Comparison of ENCODE assay signal across 8 cellular contexts in the genomic region with DNA sequence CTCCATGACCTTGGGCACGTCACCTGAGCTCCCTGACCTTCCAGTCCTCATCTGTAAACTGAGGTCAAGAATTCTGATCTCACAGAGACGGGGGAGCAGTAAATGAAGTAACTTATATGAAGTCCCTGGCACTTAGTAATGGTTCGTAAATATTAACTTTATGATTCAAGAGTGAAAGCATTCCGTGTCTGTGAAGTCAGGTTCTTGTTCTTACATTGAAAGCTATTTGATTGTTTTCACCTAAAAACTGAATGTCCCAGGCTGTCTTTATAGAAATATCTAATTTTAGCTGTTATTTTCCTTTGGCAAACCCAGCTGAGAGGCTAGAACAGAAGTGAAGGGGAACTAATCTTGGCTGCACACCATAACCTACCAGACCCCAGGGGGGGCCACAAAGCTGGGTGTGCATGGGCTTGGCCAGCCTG.
DNase-seq lines count a peak whose midpoint lies in the region; ATAC-seq, FAIRE-seq and TF ChIP-seq lines count a peak whose summit lies in the region.

No MANE protein-coding gene starts in this region.

- TF ChIP-seq EP300 in SK-N-SH (IDR thresholded peaks at IDR 0.05; ENCODE audit: borderline replicate concordance in 1 of 2, low read depth in 1 of 2, low read length in 1 of 2), result no peak

- no peaks in the 10 kb centered on the region for H3K79me2 ChIP-seq in SK-N-SH (ENCODE audit: insufficient read depth)

- H3K36me3 ChIP-seq in SK-N-SH (replicated peaks in 1 of 2; ENCODE audit: control insufficient read depth in 1 of 2, insufficient read depth in 2 of 2, low read length in 1 of 2), result no peaks in the 10 kb centered on the region

- no peak for TF ChIP-seq CTCF in SK-N-SH (IDR thresholded peaks at IDR 0.05)

- CTCF ChIA-PET in SK-N-SH (lab: Yijun Ruan, JAX), result interaction anchor here (0.9 to 2.4 kb wide), 5 partner anchors 12 to 160 kb away, joined by 3 to 8 read pairs (median 3); no protein-coding TSS in a partner anchor

- peaks cover 23% of the 10 kb centered on the region for H3K4me1 Mint-ChIP-seq in activated naive CD8-positive, alpha-beta T cell treated with anti-CD3 and anti-CD28 coated beads for 36 hours
- H3K4me1 Mint-ChIP-seq in stimulated activated memory B cell treated with anti-CD40 and anti-IgM and Interleukin-4, amounts not matched to agents 10 μg/mL and 1 μg/mL and 100 μg/mL, for 72 hours, result peaks cover 12% of the 10 kb centered on the region

- no peak for TF ChIP-seq RAD21 in SK-N-SH (IDR thresholded peaks at IDR 0.05; ENCODE audit: low read length)

- H3K9me3 ChIP-seq in SK-N-SH, result no peaks in the 10 kb centered on the region

- no peak overlapping the region; the same call in 1 of the 2 replicates for H3K4me2 ChIP-seq in SK-N-SH

- no peaks in the 10 kb centered on the region for H3K9me2 ChIP-seq in SK-N-SH

- H3K4me1 ChIP-seq in SK-N-SH (ENCODE audit: control insufficient read depth in 1 of 2, insufficient read depth in 2 of 2, low read depth in 1 of 2, low read length in 1 of 2), result peaks cover 18 to 46% of the 10 kb centered on the region in 2 experiments; a peak in 3 of 4 replicates

- H3K4me3 ChIP-seq in SK-N-SH (ENCODE audit: low read depth in 2 of 2, low read length in 1 of 2), result no peak overlapping the region

- peak; percentile 23 for ATAC-seq in HG02759 (IDR thresholded peaks at IDR 0.05; ENCODE audit: unreplicated experiment)
- ATAC-seq in stimulated activated memory B cell treated with anti-CD40 and anti-IgM and Interleukin-4, amounts not matched to agents 10 μg/mL and 1 μg/mL and 100 μg/mL, for 72 hours, result no peak
- no peak for ATAC-seq in HG02840 (IDR thresholded peaks at IDR 0.05; ENCODE audit: low FRiP score, unreplicated experiment)

- no peak overlapping the region for H2AFZ ChIP-seq in SK-N-SH (ENCODE audit: low read depth)

- FAIRE-seq in GM12892 (lab: Jason Lieb, UNC), result no peak

- H4K20me1 ChIP-seq in SK-N-SH (ENCODE audit: insufficient read depth), result no peaks in the 10 kb centered on the region

- TF ChIP-seq POLR2A in GM12892 (IDR thresholded peaks at IDR 0.05; ENCODE audit: low read depth, low read length), result no peak

- whole genome bisulfite sequencing in SK-N-SH (ENCODE audit: low lambda C conversion rate), result 86% methylated on average over 4 of the region's 4 CpGs

- no peaks in the 10 kb centered on the region for H3F3A ChIP-seq in SK-N-SH (replicated peaks; ENCODE audit: insufficient read depth)

- H3K9ac ChIP-seq in SK-N-SH, result no peak overlapping the region

- no peaks in the 10 kb centered on the region for H3K27me3 Mint-ChIP-seq in activated naive CD8-positive, alpha-beta T cell treated with anti-CD3 and anti-CD28 coated beads for 36 hours
- H3K27me3 Mint-ChIP-seq in stimulated activated memory B cell treated with anti-CD40 and anti-IgM and Interleukin-4, amounts not matched to agents 10 μg/mL and 1 μg/mL and 100 μg/mL, for 72 hours, result peaks cover 8% of the 10 kb centered on the region

- H3K27me3 ChIP-seq in SK-N-SH (ENCODE audit: insufficient read depth), result no peaks in the 10 kb centered on the region

- H3K9me3 Mint-ChIP-seq in activated naive CD8-positive, alpha-beta T cell treated with anti-CD3 and anti-CD28 coated beads for 36 hours, result peaks cover 29% of the 10 kb centered on the region
- peaks cover 7% of the 10 kb centered on the region for H3K9me3 Mint-ChIP-seq in stimulated activated memory B cell treated with anti-CD40 and anti-IgM and Interleukin-4, amounts not matched to agents 10 μg/mL and 1 μg/mL and 100 μg/mL, for 72 hours

- peaks cover 19% of the 10 kb centered on the region for H3K36me3 Mint-ChIP-seq in activated naive CD8-positive, alpha-beta T cell treated with anti-CD3 and anti-CD28 coated beads for 36 hours
- H3K36me3 Mint-ChIP-seq in stimulated activated memory B cell treated with anti-CD40 and anti-IgM and Interleukin-4, amounts not matched to agents 10 μg/mL and 1 μg/mL and 100 μg/mL, for 72 hours, result peaks cover 17% of the 10 kb centered on the region

- DNase-seq in activated naive CD8-positive, alpha-beta T cell treated with anti-CD3 and anti-CD28 coated beads for 36 hours, result no peak
- peak; percentile 57 for DNase-seq in iris pigment epithelial cell (ENCODE audit: low read depth)
- no peak for DNase-seq in islet precursor cell
- DNase-seq in GM12892 (ENCODE audit: insufficient read length), result no peak
- no peak for DNase-seq in SK-N-SH

- POLR2A ChIA-PET in SK-N-SH (lab: Yijun Ruan, JAX), result no interaction called here

- H3K4me3 Mint-ChIP-seq in activated naive CD8-positive, alpha-beta T cell treated with anti-CD3 and anti-CD28 coated beads for 36 hours, result peak overlapping the region; percentile 44
- no peak overlapping the region for H3K4me3 Mint-ChIP-seq in stimulated activated memory B cell treated with anti-CD40 and anti-IgM and Interleukin-4, amounts not matched to agents 10 μg/mL and 1 μg/mL and 100 μg/mL, for 72 hours

- peak overlapping the region; percentile 88 for H3K27ac Mint-ChIP-seq in activated naive CD8-positive, alpha-beta T cell treated with anti-CD3 and anti-CD28 coated beads for 36 hours
- peak overlapping the region; percentile 40 for H3K27ac Mint-ChIP-seq in stimulated activated memory B cell treated with anti-CD40 and anti-IgM and Interleukin-4, amounts not matched to agents 10 μg/mL and 1 μg/mL and 100 μg/mL, for 72 hours

- peak overlapping the region in 1 of 2 experiments; percentile 24; a peak in 1 of 4 replicates for H3K27ac ChIP-seq in SK-N-SH (ENCODE audit: low read depth in 2 of 2, low read length in 1 of 2)

TF ChIP-seq in SK-N-SH, 30 proteins besides CTCF, POLR2A, EP300 and RAD21:
- TF ChIP-seq FOSL2 (IDR thresholded peaks at IDR 0.05; ENCODE audit: borderline replicate concordance, low read depth), result no peak
- no peak for TF ChIP-seq RFX5 (IDR thresholded peaks at IDR 0.05; ENCODE audit: low read length)
- TF ChIP-seq, protein P1, sequence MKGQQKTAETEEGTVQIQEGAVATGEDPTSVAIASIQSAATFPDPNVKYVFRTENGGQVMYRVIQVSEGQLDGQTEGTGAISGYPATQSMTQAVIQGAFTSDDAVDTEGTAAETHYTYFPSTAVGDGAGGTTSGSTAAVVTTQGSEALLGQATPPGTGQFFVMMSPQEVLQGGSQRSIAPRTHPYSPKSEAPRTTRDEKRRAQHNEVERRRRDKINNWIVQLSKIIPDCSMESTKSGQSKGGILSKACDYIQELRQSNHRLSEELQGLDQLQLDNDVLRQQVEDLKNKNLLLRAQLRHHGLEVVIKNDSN (IDR thresholded peaks at IDR 0.05; ENCODE audit: borderline replicate concordance, low read depth), result no peak
- no peak for TF ChIP-seq POLR2AphosphoS5 (IDR thresholded peaks at IDR 0.05; ENCODE audit: low read depth, low read length)
- TF ChIP-seq TCF12 (IDR thresholded peaks at IDR 0.05), result no peak
- TF ChIP-seq RXRA (IDR thresholded peaks at IDR 0.05; ENCODE audit: borderline replicate concordance, low read depth), result no peak
- TF ChIP-seq RCOR1 (IDR thresholded peaks at IDR 0.05; ENCODE audit: low read length), result no peak
- TF ChIP-seq, protein P2, sequence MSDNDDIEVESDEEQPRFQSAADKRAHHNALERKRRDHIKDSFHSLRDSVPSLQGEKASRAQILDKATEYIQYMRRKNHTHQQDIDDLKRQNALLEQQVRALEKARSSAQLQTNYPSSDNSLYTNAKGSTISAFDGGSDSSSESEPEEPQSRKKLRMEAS (IDR thresholded peaks at IDR 0.05; ENCODE audit: low read depth), result no peak
